Comparison of ENCODE assay signal across 8 cellular contexts in the genomic region with DNA sequence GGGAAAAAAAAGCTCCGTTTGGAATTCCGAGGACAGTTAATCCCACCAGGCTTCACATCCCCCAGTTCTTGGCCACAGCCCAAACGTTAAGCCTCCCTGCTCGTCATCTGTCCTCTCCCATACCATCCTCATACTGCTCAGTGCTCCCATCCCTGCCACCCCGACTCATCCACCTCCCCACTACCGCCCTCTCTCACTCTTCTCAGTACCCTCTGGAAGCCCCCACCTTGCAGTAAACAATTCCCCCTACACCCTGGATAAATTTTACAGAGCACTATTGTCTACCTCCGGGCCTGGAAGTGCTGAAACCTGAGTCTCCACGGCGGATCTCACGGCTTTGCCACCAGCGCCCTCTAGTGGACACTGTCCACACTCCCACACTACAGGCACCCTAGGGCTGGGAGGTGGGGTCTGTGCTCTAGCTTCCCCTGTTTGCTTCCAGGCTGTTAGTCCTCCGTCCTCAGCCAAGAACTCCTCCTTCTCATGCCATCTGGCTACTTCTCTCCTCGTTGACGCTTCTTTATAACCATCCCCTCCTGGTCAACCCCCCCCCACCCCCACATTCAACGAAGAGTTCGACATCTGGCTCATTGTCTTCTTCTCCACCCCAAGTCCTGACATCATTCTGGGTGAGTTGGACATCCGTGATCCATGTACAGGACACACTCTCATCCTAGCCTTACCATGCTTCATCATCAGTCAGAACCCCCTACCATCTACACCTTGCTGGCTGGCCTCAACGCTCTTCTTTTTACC. TPM values are rescaled to one million over a fixed set of nuclear protein-coding genes. Genes with fewer than 3 reads are reported as not detected.
A peak's percentile ranks its signal among the peaks of the same experiment; 100 is the strongest.
DNase-seq lines count a peak whose midpoint lies in the region; ATAC-seq and TF ChIP-seq lines count a peak whose summit lies in the region.

No MANE protein-coding gene starts in this region.

- no peak overlapping the region for H3K4me3 ChIP-seq in upper lobe of right lung

- no peaks in the 10 kb centered on the region for H3K9me3 ChIP-seq in upper lobe of right lung

- ATAC-seq in GM21717 (IDR thresholded peaks at IDR 0.05; ENCODE audit: unreplicated experiment) (peak; percentile 65), upper lobe of right lung (peak; percentile 96)

- TF ChIP-seq CTCF in upper lobe of right lung (IDR thresholded peaks at IDR 0.05), result peak; percentile 77

- in situ Hi-C loops in SK-MEL-5 (cut with HindIII; ENCODE audit: low pct_unique_long_range_greater_than_20kb, low sequenced_read_pairs), result no loop called here

- H3K36me3 ChIP-seq in upper lobe of right lung, result no peaks in the 10 kb centered on the region

- DNase-seq in DMS53 treated with DMSO at 0.1 percent for 48 hours (lab: John Stamatoyannopoulos, UW; ENCODE audit: unreplicated experiment), result peak; percentile 51
- DNase-seq in LoVo (ENCODE audit: low spot score), result peak; percentile 43
- peak; percentile 68 for DNase-seq in SK-MEL-5 (ENCODE audit: low read depth, low spot score)
- peak; percentile 69 for DNase-seq in activated naive CD4-positive, alpha-beta T cell treated with Interleukin-2 at 50 U/mL for 16 hours
- DNase-seq in head of caudate nucleus, result peak; percentile 40 to 86 (median 70)
- peak; percentile 37 for DNase-seq in pons (ENCODE audit: low spot score)
- peak; percentile 72 for DNase-seq in upper lobe of right lung

- H3K27me3 ChIP-seq in upper lobe of right lung, result no peaks in the 10 kb centered on the region

- intact Hi-C loops in head of caudate nucleus (cut with DNase I) (no loop called here), upper lobe of right lung (cut with DNase I) (loop anchor here (10.0 kb wide), 1 partner anchor 258 kb away; no protein-coding TSS in a partner anchor)

- no peak overlapping the region for H3K27ac ChIP-seq in upper lobe of right lung

- H3K4me1 ChIP-seq in upper lobe of right lung, result no peaks in the 10 kb centered on the region

RNA-seq across cellular contexts. Expression of a gene that starts 54.5 kb away (rescaled TPM):
- 0.13 and 0.35 TPM in 2 replicates for total RNA-seq in SK-MEL-5 (2014; rRNA removed; shearing (Covaris generic))
- polyA plus RNA-seq in SK-MEL-5 (2015; cell fraction: cytosol; rRNA removed), result 0.38 and 0.45 TPM in 2 replicates
- 1.4 and 3.3 TPM in 2 replicates for polyA plus RNA-seq in SK-MEL-5 (2015; cell fraction: nucleus; rRNA removed)
- not detected for total RNA-seq in upper lobe of right lung
